Comparison of ENCODE assay signal across 1 cellular context in the genomic region with DNA sequence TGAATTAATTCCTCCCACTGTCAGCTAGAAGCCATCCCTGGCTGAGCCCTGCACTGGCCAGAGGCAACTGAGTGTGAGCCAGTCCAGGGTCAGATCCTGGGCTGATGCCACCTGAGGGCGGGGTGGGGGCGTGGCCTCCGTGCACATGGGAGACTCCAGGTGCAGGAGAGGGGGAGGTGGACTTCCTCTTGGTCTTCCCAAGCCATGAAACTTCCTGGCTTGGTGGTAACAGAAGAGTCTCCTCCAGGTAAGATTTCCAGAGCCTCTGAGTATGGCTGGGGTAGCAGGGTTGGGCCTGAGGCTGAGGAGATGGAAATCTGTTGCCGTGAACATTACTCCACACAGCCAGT.
TF ChIP-seq lines count a peak whose summit lies in the region.

No MANE protein-coding gene starts in this region.

TF ChIP-seq in HepG2, 621 proteins besides CTCF, POLR2A, EP300 and RAD21 (continued from another document and continues in another):
- TF ChIP-seq, protein P1, sequence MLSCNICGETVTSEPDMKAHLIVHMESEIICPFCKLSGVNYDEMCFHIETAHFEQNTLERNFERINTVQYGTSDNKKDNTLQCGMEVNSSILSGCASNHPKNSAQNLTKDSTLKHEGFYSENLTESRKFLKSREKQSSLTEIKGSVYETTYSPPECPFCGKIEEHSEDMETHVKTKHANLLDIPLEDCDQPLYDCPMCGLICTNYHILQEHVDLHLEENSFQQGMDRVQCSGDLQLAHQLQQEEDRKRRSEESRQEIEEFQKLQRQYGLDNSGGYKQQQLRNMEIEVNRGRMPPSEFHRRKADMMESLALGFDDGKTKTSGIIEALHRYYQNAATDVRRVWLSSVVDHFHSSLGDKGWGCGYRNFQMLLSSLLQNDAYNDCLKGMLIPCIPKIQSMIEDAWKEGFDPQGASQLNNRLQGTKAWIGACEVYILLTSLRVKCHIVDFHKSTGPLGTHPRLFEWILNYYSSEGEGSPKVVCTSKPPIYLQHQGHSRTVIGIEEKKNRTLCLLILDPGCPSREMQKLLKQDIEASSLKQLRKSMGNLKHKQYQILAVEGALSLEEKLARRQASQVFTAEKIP (CRISPR knock-in tag; IDR thresholded peaks at IDR 0.05; ENCODE audit: borderline replicate concordance) = no peak
- TF ChIP-seq KAT8 (CRISPR knock-in tag; IDR thresholded peaks at IDR 0.05) (no peak), TSC22D2 (CRISPR knock-in tag; IDR thresholded peaks at IDR 0.05; ENCODE audit: borderline replicate concordance) (no peak), ZNF703 (CRISPR knock-in tag; IDR thresholded peaks at IDR 0.05; ENCODE audit: borderline replicate concordance) (no peak), ATRX (CRISPR knock-in tag; IDR thresholded peaks at IDR 0.05; ENCODE audit: borderline replicate concordance) (no peak), ZNF230 (CRISPR knock-in tag; IDR thresholded peaks at IDR 0.05) (no peak), HOXA5 (CRISPR knock-in tag; IDR thresholded peaks at IDR 0.05) (no peak), ZFP36 (IDR thresholded peaks at IDR 0.05; ENCODE audit: borderline replicate concordance, low read depth, low read length, partially characterized antibody) (no peak), KLF16 (CRISPR knock-in tag; IDR thresholded peaks at IDR 0.05) (no peak), AKAP8 (CRISPR knock-in tag; IDR thresholded peaks at IDR 0.05) (no peak), FOXP1 (IDR thresholded peaks at IDR 0.05) (no peak), FOXP1 (CRISPR knock-in tag; IDR thresholded peaks at IDR 0.05) (no peak), SRSF1 (optimal IDR thresholded peaks at IDR 0.05; ENCODE audit: low read depth, low read length) (no peak), ZNF33A (CRISPR knock-in tag; IDR thresholded peaks at IDR 0.05; ENCODE audit: borderline replicate concordance) (no peak), ZNF563 (CRISPR knock-in tag; IDR thresholded peaks at IDR 0.05) (no peak), CCDC6 (CRISPR knock-in tag; IDR thresholded peaks at IDR 0.05) (no peak), NFE2 (CRISPR knock-in tag; IDR thresholded peaks at IDR 0.05) (no peak), ZNF253 (CRISPR knock-in tag; IDR thresholded peaks at IDR 0.05; ENCODE audit: borderline replicate concordance) (no peak), ZNF569 (CRISPR knock-in tag; IDR thresholded peaks at IDR 0.05; ENCODE audit: borderline replicate concordance) (no peak), ZNF75D (CRISPR knock-in tag; IDR thresholded peaks at IDR 0.05; ENCODE audit: borderline replicate concordance) (no peak), ZMYM2 (CRISPR knock-in tag; IDR thresholded peaks at IDR 0.05) (no peak), ZSCAN30 (CRISPR knock-in tag; IDR thresholded peaks at IDR 0.05) (0 out of 2 replicates have a peak, but pooled peaks have one; percentile 8), ZNF317 (CRISPR knock-in tag; IDR thresholded peaks at IDR 0.05) (no peak), YEATS2 (CRISPR knock-in tag; IDR thresholded peaks at IDR 0.05; ENCODE audit: borderline replicate concordance) (no peak), ARNT2 (CRISPR knock-in tag; IDR thresholded peaks at IDR 0.05; ENCODE audit: low read depth) (no peak), SIX4 (CRISPR knock-in tag; IDR thresholded peaks at IDR 0.05) (no peak), CREM (IDR thresholded peaks at IDR 0.05) (no peak), CREM (CRISPR knock-in tag; IDR thresholded peaks at IDR 0.05) (no peak), ZNF558 (CRISPR knock-in tag; IDR thresholded peaks at IDR 0.05; ENCODE audit: borderline replicate concordance) (no peak), DMAP1 (CRISPR knock-in tag; IDR thresholded peaks at IDR 0.05) (0 out of 2 replicates have a peak, but pooled peaks have one; percentile 10), ZNF224 (CRISPR knock-in tag; IDR thresholded peaks at IDR 0.05) (no peak), GZF1 (CRISPR knock-in tag; IDR thresholded peaks at IDR 0.05) (no peak), ZNF207 (IDR thresholded peaks at IDR 0.05; ENCODE audit: borderline replicate concordance) (no peak), TBX3 (IDR thresholded peaks at IDR 0.05; ENCODE audit: borderline replicate concordance) (no peak), HHEX (CRISPR knock-in tag; IDR thresholded peaks at IDR 0.05) (no peak)
- TF ChIP-seq, protein P2, sequence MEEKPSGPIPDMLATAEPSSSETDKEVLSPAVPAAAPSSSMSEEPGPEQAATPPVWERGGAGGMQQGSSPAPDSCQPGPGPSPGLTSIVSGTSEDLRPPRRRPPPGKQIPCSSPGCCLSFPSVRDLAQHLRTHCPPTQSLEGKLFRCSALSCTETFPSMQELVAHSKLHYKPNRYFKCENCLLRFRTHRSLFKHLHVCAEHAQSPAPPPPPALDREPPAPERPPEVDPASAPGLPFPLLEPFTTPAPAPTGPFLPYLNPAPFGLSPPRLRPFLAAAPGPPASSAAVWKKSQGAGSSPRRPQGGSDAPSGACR (CRISPR knock-in tag; IDR thresholded peaks at IDR 0.05) = 0 out of 2 replicates have a peak, but pooled peaks have one; percentile 47
- TF ChIP-seq, protein P3, sequence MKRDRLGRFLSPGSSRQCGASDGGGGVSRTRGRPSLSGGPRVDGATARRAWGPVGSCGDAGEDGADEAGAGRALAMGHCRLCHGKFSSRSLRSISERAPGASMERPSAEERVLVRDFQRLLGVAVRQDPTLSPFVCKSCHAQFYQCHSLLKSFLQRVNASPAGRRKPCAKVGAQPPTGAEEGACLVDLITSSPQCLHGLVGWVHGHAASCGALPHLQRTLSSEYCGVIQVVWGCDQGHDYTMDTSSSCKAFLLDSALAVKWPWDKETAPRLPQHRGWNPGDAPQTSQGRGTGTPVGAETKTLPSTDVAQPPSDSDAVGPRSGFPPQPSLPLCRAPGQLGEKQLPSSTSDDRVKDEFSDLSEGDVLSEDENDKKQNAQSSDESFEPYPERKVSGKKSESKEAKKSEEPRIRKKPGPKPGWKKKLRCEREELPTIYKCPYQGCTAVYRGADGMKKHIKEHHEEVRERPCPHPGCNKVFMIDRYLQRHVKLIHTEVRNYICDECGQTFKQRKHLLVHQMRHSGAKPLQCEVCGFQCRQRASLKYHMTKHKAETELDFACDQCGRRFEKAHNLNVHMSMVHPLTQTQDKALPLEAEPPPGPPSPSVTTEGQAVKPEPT (CRISPR knock-in tag; IDR thresholded peaks at IDR 0.05; ENCODE audit: low read depth) = no peak
- TF ChIP-seq, protein P4, sequence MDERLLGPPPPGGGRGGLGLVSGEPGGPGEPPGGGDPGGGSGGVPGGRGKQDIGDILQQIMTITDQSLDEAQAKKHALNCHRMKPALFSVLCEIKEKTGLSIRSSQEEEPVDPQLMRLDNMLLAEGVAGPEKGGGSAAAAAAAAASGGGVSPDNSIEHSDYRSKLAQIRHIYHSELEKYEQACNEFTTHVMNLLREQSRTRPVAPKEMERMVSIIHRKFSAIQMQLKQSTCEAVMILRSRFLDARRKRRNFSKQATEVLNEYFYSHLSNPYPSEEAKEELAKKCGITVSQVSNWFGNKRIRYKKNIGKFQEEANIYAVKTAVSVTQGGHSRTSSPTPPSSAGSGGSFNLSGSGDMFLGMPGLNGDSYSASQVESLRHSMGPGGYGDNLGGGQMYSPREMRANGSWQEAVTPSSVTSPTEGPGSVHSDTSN (CRISPR knock-in tag; IDR thresholded peaks at IDR 0.05) = no peak
- TF ChIP-seq, protein P5, sequence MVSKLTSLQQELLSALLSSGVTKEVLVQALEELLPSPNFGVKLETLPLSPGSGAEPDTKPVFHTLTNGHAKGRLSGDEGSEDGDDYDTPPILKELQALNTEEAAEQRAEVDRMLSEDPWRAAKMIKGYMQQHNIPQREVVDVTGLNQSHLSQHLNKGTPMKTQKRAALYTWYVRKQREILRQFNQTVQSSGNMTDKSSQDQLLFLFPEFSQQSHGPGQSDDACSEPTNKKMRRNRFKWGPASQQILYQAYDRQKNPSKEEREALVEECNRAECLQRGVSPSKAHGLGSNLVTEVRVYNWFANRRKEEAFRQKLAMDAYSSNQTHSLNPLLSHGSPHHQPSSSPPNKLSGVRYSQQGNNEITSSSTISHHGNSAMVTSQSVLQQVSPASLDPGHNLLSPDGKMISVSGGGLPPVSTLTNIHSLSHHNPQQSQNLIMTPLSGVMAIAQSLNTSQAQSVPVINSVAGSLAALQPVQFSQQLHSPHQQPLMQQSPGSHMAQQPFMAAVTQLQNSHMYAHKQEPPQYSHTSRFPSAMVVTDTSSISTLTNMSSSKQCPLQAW (CRISPR knock-in tag; IDR thresholded peaks at IDR 0.05) = no peak
- TF ChIP-seq, protein P6, sequence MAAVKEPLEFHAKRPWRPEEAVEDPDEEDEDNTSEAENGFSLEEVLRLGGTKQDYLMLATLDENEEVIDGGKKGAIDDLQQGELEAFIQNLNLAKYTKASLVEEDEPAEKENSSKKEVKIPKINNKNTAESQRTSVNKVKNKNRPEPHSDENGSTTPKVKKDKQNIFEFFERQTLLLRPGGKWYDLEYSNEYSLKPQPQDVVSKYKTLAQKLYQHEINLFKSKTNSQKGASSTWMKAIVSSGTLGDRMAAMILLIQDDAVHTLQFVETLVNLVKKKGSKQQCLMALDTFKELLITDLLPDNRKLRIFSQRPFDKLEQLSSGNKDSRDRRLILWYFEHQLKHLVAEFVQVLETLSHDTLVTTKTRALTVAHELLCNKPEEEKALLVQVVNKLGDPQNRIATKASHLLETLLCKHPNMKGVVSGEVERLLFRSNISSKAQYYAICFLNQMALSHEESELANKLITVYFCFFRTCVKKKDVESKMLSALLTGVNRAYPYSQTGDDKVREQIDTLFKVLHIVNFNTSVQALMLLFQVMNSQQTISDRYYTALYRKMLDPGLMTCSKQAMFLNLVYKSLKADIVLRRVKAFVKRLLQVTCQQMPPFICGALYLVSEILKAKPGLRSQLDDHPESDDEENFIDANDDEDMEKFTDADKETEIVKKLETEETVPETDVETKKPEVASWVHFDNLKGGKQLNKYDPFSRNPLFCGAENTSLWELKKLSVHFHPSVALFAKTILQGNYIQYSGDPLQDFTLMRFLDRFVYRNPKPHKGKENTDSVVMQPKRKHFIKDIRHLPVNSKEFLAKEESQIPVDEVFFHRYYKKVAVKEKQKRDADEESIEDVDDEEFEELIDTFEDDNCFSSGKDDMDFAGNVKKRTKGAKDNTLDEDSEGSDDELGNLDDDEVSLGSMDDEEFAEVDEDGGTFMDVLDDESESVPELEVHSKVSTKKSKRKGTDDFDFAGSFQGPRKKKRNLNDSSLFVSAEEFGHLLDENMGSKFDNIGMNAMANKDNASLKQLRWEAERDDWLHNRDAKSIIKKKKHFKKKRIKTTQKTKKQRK (IDR thresholded peaks at IDR 0.05; ENCODE audit: low read length) = no peak
- TF ChIP-seq, protein P7, sequence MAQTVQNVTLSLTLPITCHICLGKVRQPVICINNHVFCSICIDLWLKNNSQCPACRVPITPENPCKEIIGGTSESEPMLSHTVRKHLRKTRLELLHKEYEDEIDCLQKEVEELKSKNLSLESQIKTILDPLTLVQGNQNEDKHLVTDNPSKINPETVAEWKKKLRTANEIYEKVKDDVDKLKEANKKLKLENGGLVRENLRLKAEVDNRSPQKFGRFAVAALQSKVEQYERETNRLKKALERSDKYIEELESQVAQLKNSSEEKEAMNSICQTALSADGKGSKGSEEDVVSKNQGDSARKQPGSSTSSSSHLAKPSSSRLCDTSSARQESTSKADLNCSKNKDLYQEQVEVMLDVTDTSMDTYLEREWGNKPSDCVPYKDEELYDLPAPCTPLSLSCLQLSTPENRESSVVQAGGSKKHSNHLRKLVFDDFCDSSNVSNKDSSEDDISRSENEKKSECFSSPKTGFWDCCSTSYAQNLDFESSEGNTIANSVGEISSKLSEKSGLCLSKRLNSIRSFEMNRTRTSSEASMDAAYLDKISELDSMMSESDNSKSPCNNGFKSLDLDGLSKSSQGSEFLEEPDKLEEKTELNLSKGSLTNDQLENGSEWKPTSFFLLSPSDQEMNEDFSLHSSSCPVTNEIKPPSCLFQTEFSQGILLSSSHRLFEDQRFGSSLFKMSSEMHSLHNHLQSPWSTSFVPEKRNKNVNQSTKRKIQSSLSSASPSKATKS (CRISPR knock-in tag; IDR thresholded peaks at IDR 0.05) = no peak
- TF ChIP-seq, protein P8, sequence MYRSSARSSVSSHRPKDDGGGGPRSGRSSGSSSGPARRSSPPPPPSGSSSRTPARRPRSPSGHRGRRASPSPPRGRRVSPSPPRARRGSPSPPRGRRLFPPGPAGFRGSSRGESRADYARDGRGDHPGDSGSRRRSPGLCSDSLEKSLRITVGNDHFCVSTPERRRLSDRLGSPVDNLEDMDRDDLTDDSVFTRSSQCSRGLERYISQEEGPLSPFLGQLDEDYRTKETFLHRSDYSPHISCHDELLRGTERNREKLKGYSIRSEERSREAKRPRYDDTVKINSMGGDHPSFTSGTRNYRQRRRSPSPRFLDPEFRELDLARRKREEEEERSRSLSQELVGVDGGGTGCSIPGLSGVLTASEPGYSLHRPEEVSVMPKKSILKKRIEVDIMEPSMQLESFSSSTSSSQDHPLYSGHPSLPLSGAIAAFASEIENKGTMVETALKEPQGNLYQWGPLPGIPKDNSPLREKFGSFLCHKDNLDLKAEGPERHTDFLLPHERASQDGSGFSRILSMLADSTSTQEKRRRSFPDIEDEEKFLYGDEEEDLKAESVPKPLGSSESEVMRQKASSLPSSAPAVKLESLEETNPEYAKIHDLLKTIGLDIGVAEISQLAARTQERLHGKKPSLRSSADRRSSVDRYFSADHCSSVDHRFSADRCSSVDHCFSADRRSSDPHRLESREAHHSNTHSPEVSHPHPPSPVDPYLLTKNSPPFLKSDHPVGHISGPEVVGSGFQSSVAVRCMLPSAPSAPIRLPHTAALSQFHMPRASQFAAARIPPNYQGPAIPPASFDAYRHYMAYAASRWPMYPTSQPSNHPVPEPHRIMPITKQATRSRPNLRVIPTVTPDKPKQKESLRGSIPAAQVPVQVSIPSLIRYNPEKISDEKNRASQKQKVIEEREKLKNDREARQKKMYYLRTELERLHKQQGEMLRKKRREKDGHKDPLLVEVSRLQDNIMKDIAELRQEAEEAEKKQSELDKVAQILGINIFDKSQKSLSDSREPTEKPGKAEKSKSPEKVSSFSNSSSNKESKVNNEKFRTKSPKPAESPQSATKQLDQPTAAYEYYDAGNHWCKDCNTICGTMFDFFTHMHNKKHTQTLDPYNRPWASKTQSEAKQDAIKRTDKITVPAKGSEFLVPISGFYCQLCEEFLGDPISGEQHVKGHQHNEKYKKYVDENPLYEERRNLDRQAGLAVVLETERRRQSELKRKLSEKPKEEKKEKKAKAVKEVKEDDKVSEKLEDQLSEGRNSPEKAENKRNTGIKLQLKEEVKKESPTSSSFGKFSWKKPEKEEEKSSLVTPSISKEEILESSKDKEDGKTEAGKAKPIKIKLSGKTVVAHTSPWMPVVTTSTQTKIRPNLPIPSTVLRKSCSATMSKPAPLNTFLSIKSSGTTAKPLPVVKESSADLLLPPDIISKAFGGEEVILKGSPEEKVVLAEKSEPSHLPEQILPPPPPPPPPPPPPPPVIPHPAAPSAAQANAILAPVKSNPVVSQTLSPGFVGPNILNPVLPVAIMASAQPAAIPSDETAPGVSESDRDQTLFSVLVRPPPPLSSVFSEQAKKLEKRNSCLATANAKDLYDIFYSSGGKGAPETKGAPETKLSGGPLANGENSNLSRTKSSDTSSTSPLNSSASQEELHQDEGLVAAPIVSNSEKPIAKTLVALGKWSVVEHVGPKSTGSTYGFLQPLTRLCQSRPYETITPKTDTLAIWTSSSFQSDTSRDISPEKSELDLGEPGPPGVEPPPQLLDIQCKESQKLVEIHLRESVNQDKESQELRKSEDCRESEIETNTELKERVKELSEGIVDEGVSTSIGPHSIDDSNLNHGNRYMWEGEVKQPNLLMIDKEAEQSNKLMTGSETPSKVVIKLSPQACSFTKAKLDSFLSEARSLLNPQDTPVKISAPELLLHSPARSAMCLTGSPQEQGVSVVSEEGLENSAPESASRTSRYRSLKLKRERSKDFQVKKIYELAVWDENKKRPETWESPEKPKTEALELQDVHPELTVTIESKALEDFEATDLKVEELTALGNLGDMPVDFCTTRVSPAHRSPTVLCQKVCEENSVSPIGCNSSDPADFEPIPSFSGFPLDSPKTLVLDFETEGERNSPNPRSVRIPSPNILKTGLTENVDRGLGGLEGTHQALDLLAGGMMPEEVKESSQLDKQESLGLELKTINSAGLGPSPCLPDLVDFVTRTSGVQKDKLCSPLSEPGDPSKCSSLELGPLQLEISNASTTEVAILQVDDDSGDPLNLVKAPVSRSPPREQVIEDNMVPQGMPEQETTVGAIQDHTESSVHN (CRISPR knock-in tag; IDR thresholded peaks at IDR 0.05) = no peak
